ENCODE assay signal across 7 cellular contexts in the genomic region with DNA sequence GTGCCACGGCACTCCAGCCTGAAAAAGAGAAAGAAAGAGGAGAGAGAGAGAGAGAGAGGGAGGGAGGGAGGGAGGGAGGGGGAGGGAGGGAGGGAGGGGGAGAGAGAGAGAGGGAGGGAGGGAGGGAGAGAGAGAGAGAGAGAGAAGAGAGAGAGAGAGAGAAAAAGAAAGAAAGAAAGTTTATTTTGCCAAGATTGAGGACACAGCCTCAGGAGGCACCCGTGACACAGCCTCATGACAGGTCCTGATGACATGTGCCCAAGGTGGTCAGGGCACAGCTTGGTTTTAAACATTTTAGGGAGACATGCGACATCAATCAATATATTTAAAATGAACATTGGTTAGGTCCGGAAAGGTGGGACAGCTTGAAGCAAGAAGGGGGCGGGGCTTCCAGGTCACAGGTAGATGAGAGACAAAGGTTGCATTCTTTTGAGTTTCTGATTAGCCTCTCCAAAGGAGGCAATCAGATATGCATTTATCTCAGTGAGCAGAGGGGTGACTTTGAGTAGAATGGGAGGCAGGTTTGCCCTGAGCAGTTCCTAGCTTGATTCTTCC. TPM values are rescaled to one million over a fixed set of nuclear protein-coding genes. Genes with fewer than 3 reads are reported as not detected.
DNase-seq lines count a peak whose midpoint lies in the region; ATAC-seq and TF ChIP-seq lines count a peak whose summit lies in the region.
"Not testable (repeated sequence)": the region's sequence is repeated elsewhere in the genome, so short reads cannot be mapped to it uniquely, and the experiment has no call there.
"Had no signal": no experiment of that assay in that cellular context is flagged by ENCODE, and none has a peak within 500 bp of the region (broad histone marks: within the 10 kb centered on the region; RNA-seq: fewer than 3 reads in every experiment).

No MANE protein-coding gene starts in this region.

- not testable (repeated sequence) for H3K36me3 Mint-ChIP-seq in memory B cell; progenitor cell of endocrine pancreas (ENCODE audit: insufficient read depth)

- H3K27ac Mint-ChIP-seq in memory B cell: peak overlapping the region; percentile 12
- H3K27ac Mint-ChIP-seq in progenitor cell of endocrine pancreas: peak overlapping the region; percentile 91

- H3K4me3 Mint-ChIP-seq in memory B cell: not testable (repeated sequence)
- H3K4me3 Mint-ChIP-seq in progenitor cell of endocrine pancreas (ENCODE audit: low read depth): peak overlapping the region; percentile 32

- not testable (repeated sequence) for H3K4me1 Mint-ChIP-seq in memory B cell
- peaks cover 15% of the 10 kb centered on the region for H3K4me1 Mint-ChIP-seq in progenitor cell of endocrine pancreas (ENCODE audit: low read depth)

- H3K27ac ChIP-seq in WERI-Rb-1; duodenal mucosa (ENCODE audit: low read depth, low read length): not testable (repeated sequence)

- ATAC-seq in memory B cell (ENCODE audit: low read depth): not testable (repeated sequence)

- DNase-seq in HT-29 (ENCODE audit: low spot score) (peak; percentile 67), WERI-Rb-1 (peak; percentile 7)
- not testable (repeated sequence) for DNase-seq in memory B cell (ENCODE audit: low spot score in 2 of 2); progenitor cell of endocrine pancreas (ENCODE audit: low spot score, unreplicated experiment)

- H3K27me3 ChIP-seq in WERI-Rb-1 (ENCODE audit: insufficient read depth, low read depth, severe bottlenecking); duodenal mucosa (ENCODE audit: control insufficient read depth in 1 of 2, insufficient read depth in 2 of 2, low read length in 2 of 2): not testable (repeated sequence)

- not testable (repeated sequence) for TF ChIP-seq CTCF in WERI-Rb-1 (IDR thresholded peaks at IDR 0.05; ENCODE audit: low read depth, low read length); progenitor cell of endocrine pancreas (IDR thresholded peaks at IDR 0.05; ENCODE audit: unreplicated experiment)

- H3K4me3 ChIP-seq in WERI-Rb-1 (ENCODE audit: low read depth, low read length); duodenal mucosa (ENCODE audit: low read depth in 1 of 2, low read length in 2 of 2): not testable (repeated sequence)

- not testable (repeated sequence) for H3K27me3 Mint-ChIP-seq in memory B cell, progenitor cell of endocrine pancreas

- not testable (repeated sequence) for H3K9me3 ChIP-seq in WERI-Rb-1 (ENCODE audit: severe bottlenecking); duodenal mucosa (ENCODE audit: control insufficient read depth in 1 of 2, low read length in 2 of 2)

- H3K4me1 ChIP-seq in duodenal mucosa (ENCODE audit: control insufficient read depth in 1 of 2, insufficient read depth in 2 of 2, low read length in 2 of 2): peaks cover 23 to 24% of the 10 kb centered on the region in 2 donors

- not testable (repeated sequence) for H3K36me3 ChIP-seq in WERI-Rb-1; duodenal mucosa (ENCODE audit: control insufficient read depth in 1 of 2, insufficient read depth in 2 of 2, low read length in 2 of 2)

- not testable (repeated sequence) for H3K9me3 Mint-ChIP-seq in memory B cell; progenitor cell of endocrine pancreas (ENCODE audit: low read depth)

- H3K9ac ChIP-seq in duodenal mucosa (ENCODE audit: low read depth in 1 of 2, low read length in 2 of 2): peak overlapping the region; percentile 28 to 52

RNA-seq across cellular contexts. Expression of a gene that starts 15.6 kb away (rescaled TPM):
- 2,272 and 2,428 TPM in 2 replicates for total RNA-seq in HT-29 (2014; rRNA removed; shearing (Covaris generic))
- 12.5 and 14.8 TPM in 2 replicates for total RNA-seq in progenitor cell of endocrine pancreas

RNA-seq across cellular contexts. Expression of a gene that starts 20.5 kb away (rescaled TPM):
- 4.0 and 9.8 TPM in 2 replicates for total RNA-seq in HT-29 (2014; rRNA removed; shearing (Covaris generic))
- total RNA-seq in progenitor cell of endocrine pancreas: not detected in 2 replicates
- total RNA-seq: GM23248 had no signal

RNA-seq across cellular contexts. Expression of a gene that starts 25.4 kb away (rescaled TPM):
- 694 and 702 TPM in 2 replicates for total RNA-seq in HT-29 (2014; rRNA removed; shearing (Covaris generic))
- total RNA-seq in progenitor cell of endocrine pancreas: 7.6 and 11.1 TPM in 2 replicates

RNA-seq across cellular contexts. Expression of a gene that starts 28.8 kb away (rescaled TPM):
- total RNA-seq in HT-29 (2014; rRNA removed; shearing (Covaris generic)): 2.6 and 4.9 TPM in 2 replicates
- 0.46 and 1.5 TPM in 2 replicates for total RNA-seq in progenitor cell of endocrine pancreas
- total RNA-seq: CD8-positive, alpha-beta memory T cell had no signal

RNA-seq across cellular contexts. Expression of a gene that starts 45.4 kb away (rescaled TPM):
- 17.9 and 26.4 TPM in 2 replicates for total RNA-seq in HT-29 (2014; rRNA removed; shearing (Covaris generic))
- total RNA-seq in progenitor cell of endocrine pancreas: 0.36 and 1.6 TPM in 2 replicates

Comparison
In these comparisons a context has a peak if more than half of its experiments do, and no peak if none do; other contexts are left out.
1. RNA of a gene that starts 15.6 kb away (total RNA-seq): 2,272 to 2,428 TPM in HT-29; 12.5 to 14.8 TPM in progenitor cell of endocrine pancreas; every median in the first group is over 100 times any median in the second.
2. RNA of a gene that starts 25.4 kb away (total RNA-seq): 694 to 702 TPM in HT-29; 7.6 to 11.1 TPM in progenitor cell of endocrine pancreas; every median in the first group is over 10 times any median in the second.